8 cellular contexts compared by ENCODE assay signal in genomic region chr15:34582461-34583357, GRCh38. TPM values are rescaled to one million over a fixed set of nuclear protein-coding genes. Genes with fewer than 3 reads are reported as not detected.
A peak's percentile ranks its signal among the peaks of the same experiment; 100 is the strongest.
DNase-seq lines count a peak whose midpoint lies in the region; ATAC-seq and TF ChIP-seq lines count a peak whose summit lies in the region.

No MANE protein-coding gene starts in this region.

- H3K36me3 ChIP-seq in H7 (replicated peaks; ENCODE audit: control insufficient read depth, insufficient read depth, low read length) (no peaks in the 10 kb centered on the region), upper lobe of left lung (no peaks in the 10 kb centered on the region)

- H3K36me3 Mint-ChIP-seq in activated CD8-positive, alpha-beta T cell treated with anti-CD3 and anti-CD28 coated beads, Interleukin-2, amount 10 ng/mL, durations not matched to agents 7 days and 5 days (ENCODE audit: low read depth) = peaks cover 25% of the 10 kb centered on the region
- no peaks in the 10 kb centered on the region for H3K36me3 Mint-ChIP-seq in naive B cell

- H3K27me3 Mint-ChIP-seq in activated CD8-positive, alpha-beta T cell treated with anti-CD3 and anti-CD28 coated beads, Interleukin-2, amount 10 ng/mL, durations not matched to agents 7 days and 5 days (ENCODE audit: low read depth) = peaks cover 3% of the 10 kb centered on the region
- peaks cover 6 to 10% (median 9%) of the 10 kb centered on the region in 3 donors for H3K27me3 Mint-ChIP-seq in naive B cell

- no peak for TF ChIP-seq CTCF in LNCaP clone FGC (IDR thresholded peaks at IDR 0.05; ENCODE audit: control insufficient read depth, extremely low read depth, insufficient read depth)
- no peak for TF ChIP-seq CTCF in upper lobe of left lung (IDR thresholded peaks at IDR 0.05)

- TF ChIP-seq POLR2A in upper lobe of left lung (IDR thresholded peaks at IDR 0.05) = peak in 1 of 4 donors; percentile 34

- peak overlapping the region; percentile 82 for H3K4me3 ChIP-seq in H7 (ENCODE audit: insufficient read depth, low read depth, low read length)
- peak overlapping the region; percentile 75 for H3K4me3 ChIP-seq in LNCaP clone FGC (ENCODE audit: low read depth, low read length)
- H3K4me3 ChIP-seq in upper lobe of left lung = peak overlapping the region; percentile 80 to 94 (median 89)

- H3K27ac ChIP-seq in upper lobe of left lung = peak overlapping the region in 3 of 4 donors; percentile 27 to 78 (median 40)

- peaks cover 22% of the 10 kb centered on the region for H3K27me3 ChIP-seq in H7 (ENCODE audit: control insufficient read depth, insufficient read depth, low read length)
- no peaks in the 10 kb centered on the region for H3K27me3 ChIP-seq in upper lobe of left lung

- no peak for TF ChIP-seq EP300 in upper lobe of left lung (IDR thresholded peaks at IDR 0.05)

- POLR2A ChIA-PET in activated CD8-positive, alpha-beta T cell treated with anti-CD3 and anti-CD28 coated beads, Interleukin-2, amount 10 ng/mL, durations not matched to agents 7 days and 5 days (lab: Charles Lee) = interaction anchor here (0.6 to 2.1 kb wide), 5 partner anchors 70 to 405 kb away, joined by 3 to 9 read pairs (median 4); partner anchors contain the start of genes LPCAT4, SLC12A6 and ZNF770

- peaks cover 54% of the 10 kb centered on the region for H3K4me1 Mint-ChIP-seq in activated CD8-positive, alpha-beta T cell treated with anti-CD3 and anti-CD28 coated beads, Interleukin-2, amount 10 ng/mL, durations not matched to agents 7 days and 5 days (ENCODE audit: low read depth)
- H3K4me1 Mint-ChIP-seq in naive B cell = peaks cover 15 to 46% (median 39%) of the 10 kb centered on the region in 3 donors

- DNase-seq in NCI-H2081 (lab: John Stamatoyannopoulos, UW) = peak; percentile 13 to 63
- no peak for DNase-seq in NCI-H2081 treated with DMSO at 0.1 percent for 48 hours (lab: John Stamatoyannopoulos, UW)
- peak; percentile 75 for DNase-seq in H7
- no peak for DNase-seq in LNCaP clone FGC (ENCODE audit: low read depth)
- peak; percentile 53 for DNase-seq in activated CD8-positive, alpha-beta T cell treated with anti-CD3 and anti-CD28 coated beads, Interleukin-2, amount 10 ng/mL, durations not matched to agents 7 days and 5 days
- DNase-seq in naive B cell = peak; percentile 24
- peak; percentile 39 to 88 for DNase-seq in upper lobe of left lung

- CTCF ChIA-PET in activated CD8-positive, alpha-beta T cell treated with anti-CD3 and anti-CD28 coated beads, Interleukin-2, amount 10 ng/mL, durations not matched to agents 7 days and 5 days (lab: Charles Lee) = interaction anchor here (0.9 to 1.5 kb wide), 3 partner anchors 67 to 373 kb away, joined by 3 to 4 read pairs (median 3); partner anchors contain the start of genes NOP10 and NUTM1

- H3K9me3 Mint-ChIP-seq in activated CD8-positive, alpha-beta T cell treated with anti-CD3 and anti-CD28 coated beads, Interleukin-2, amount 10 ng/mL, durations not matched to agents 7 days and 5 days (ENCODE audit: insufficient read depth) = no peaks in the 10 kb centered on the region
- H3K9me3 Mint-ChIP-seq in naive B cell = no peaks in the 10 kb centered on the region

- H3K9me3 ChIP-seq in upper lobe of left lung = no peaks in the 10 kb centered on the region

- peak overlapping the region; percentile 91 for H3K27ac Mint-ChIP-seq in activated CD8-positive, alpha-beta T cell treated with anti-CD3 and anti-CD28 coated beads, Interleukin-2, amount 10 ng/mL, durations not matched to agents 7 days and 5 days
- peak overlapping the region in 3 of 6 donors; percentile 66 to 84 (median 79) for H3K27ac Mint-ChIP-seq in naive B cell

- H3K4me3 Mint-ChIP-seq in activated CD8-positive, alpha-beta T cell treated with anti-CD3 and anti-CD28 coated beads, Interleukin-2, amount 10 ng/mL, durations not matched to agents 7 days and 5 days = peak overlapping the region; percentile 95
- peak overlapping the region; percentile 81 to 92 (median 86) for H3K4me3 Mint-ChIP-seq in naive B cell

- peaks cover 13 to 38% (median 17%) of the 10 kb centered on the region in 4 donors for H3K4me1 ChIP-seq in upper lobe of left lung

- 5 to 17% methylated on average over 8 to 36 of the region's 69 CpGs for WGBS in upper lobe of left lung, 2 donors

- peak; percentile 58 for ATAC-seq in activated CD8-positive, alpha-beta T cell treated with anti-CD3 and anti-CD28 coated beads, Interleukin-2, amount 10 ng/mL, durations not matched to agents 7 days and 5 days
- ATAC-seq in esophagus mucosa = peak; percentile 64
- ATAC-seq in naive B cell (ENCODE audit: low read depth in 2 of 2) = peak; percentile 30 to 34
- peak; percentile 58 to 62 for ATAC-seq in upper lobe of left lung (ENCODE audit: low FRiP score in 2 of 2)

RNA-seq across cellular contexts. Expression of gene GOLGA8B, which starts 0.7 kb away (rescaled TPM):
- total RNA-seq in H7 (2014; rRNA removed; shearing (Covaris generic)) = 18.8 and 21.9 TPM in 2 replicates
- total RNA-seq in activated CD8-positive, alpha-beta T cell treated with anti-CD3 and anti-CD28 coated beads, Interleukin-2, amount 10 ng/mL, durations not matched to agents 7 days and 5 days = 100 to 1,000 TPM; 189 to 191 TPM
- total RNA-seq in esophagus mucosa (27.2 TPM), upper lobe of left lung (100 to 1,000 TPM in 3 of 6 donors, 10 to 100 TPM in 3; 29.8 to 788 (median 115) TPM)
- 10 to 100 TPM in 2 of 6 donors, 1 to 10 TPM in 4; 2.7 to 11.7 (median 8.0) TPM for polyA plus RNA-seq in naive B cell (ENCODE audit: low read depth in 6 of 6)

Comparison
In these comparisons a context has a peak if more than half of its experiments do, and no peak if none do; other contexts are left out.
1. DNase-seq: peak in NCI-H2081 (2 of 2), H7 (single experiment), activated CD8-positive, alpha-beta T cell treated with anti-CD3 and anti-CD28 coated beads, Interleukin-2, amount 10 ng/mL, durations not matched to agents 7 days and 5 days (single experiment), naive B cell (single experiment) and upper lobe of left lung (2 of 2); none in NCI-H2081 treated with DMSO at 0.1 percent for 48 hours (single experiment) and LNCaP clone FGC (single experiment).
2. Peak in every context shown above with its lines, with median percentiles within 50 percentile points of each other: H3K4me3 ChIP-seq and ATAC-seq.